ENCODE assay signal across 8 cellular contexts in the genomic region with DNA sequence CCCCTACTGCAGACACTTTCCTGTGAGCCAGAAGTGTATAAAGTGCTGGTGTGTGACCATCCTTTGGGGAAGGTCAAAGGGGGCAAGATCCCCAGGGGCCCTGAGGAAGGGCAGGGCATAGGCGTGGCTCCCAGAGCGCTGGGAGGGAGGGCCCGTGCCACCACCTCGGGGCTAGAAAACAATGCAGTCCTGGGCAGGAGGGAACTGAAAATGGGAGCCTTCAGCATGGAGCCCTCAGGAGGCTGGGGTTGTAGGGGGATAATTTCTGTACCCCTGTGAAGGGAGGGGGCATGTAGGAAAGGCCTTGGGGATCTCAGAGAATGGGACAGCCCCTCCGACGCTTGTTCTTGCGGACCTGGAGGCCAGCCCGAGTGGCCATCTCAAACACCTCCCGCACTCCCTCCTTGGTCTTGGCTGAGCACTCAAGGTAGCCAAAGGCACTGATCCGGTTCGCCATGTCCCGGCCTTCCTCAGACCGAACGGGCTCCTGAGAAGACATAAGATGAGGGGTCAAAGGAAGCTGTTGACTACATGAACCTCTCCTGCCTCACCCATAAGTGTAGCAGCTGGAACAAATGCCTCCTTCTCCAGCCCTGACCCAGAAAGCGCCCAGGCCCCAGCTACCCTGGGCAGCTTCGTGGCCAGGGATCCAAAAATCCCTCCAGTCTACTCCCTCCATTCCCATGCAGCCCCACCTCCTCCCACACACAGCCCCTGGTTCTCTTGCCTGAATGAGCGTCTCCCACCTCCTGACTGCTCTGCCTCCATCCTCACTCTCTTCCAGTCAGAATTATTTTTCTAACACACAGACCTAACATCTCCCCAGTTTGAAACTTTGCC. TPM values are rescaled to one million over a fixed set of nuclear protein-coding genes. Genes with fewer than 3 reads are reported as not detected.
DNase-seq lines count a peak whose midpoint lies in the region; ATAC-seq and TF ChIP-seq lines count a peak whose summit lies in the region.

No MANE protein-coding gene starts in this region.

- no peaks in the 10 kb centered on the region for H3K27me3 Mint-ChIP-seq in CD8-positive, alpha-beta memory T cell

- peak overlapping the region; percentile 86 for H3K27ac ChIP-seq in CD8-positive, alpha-beta memory T cell (ENCODE audit: low read depth, low read length)
- peak overlapping the region; percentile 78 for H3K27ac ChIP-seq in SJSA1
- peak overlapping the region; percentile 79 for H3K27ac ChIP-seq in fibroblast of lung (ENCODE audit: insufficient read depth, low read length)
- peak overlapping the region; percentile 82 for H3K27ac ChIP-seq in psoas muscle

- peaks cover 20% of the 10 kb centered on the region for H3K36me3 ChIP-seq in CD8-positive, alpha-beta memory T cell (ENCODE audit: insufficient read depth, low read length)
- H3K36me3 ChIP-seq in SJSA1 (peaks cover 77% of the 10 kb centered on the region), fibroblast of lung (ENCODE audit: control insufficient read depth, insufficient read depth, low read length) (peaks cover 38% of the 10 kb centered on the region), psoas muscle (ENCODE audit: insufficient read depth in 1 of 2, low read depth in 1 of 2) (peaks cover 0 to 35% of the 10 kb centered on the region in 2 donors)

- no peaks in the 10 kb centered on the region for H4K20me1 ChIP-seq in fibroblast of lung (ENCODE audit: control insufficient read depth, extremely low read depth, insufficient read depth, low read length)

- peak overlapping the region; percentile 56 for H3K4me2 ChIP-seq in fibroblast of lung (ENCODE audit: extremely low read depth, insufficient read depth, low read length)

- no peak overlapping the region for H3K4me3 Mint-ChIP-seq in CD8-positive, alpha-beta memory T cell

- H3K79me2 ChIP-seq in fibroblast of lung (ENCODE audit: control insufficient read depth, insufficient read depth, low read length) = peaks cover 38% of the 10 kb centered on the region

- H3K9me3 Mint-ChIP-seq in CD8-positive, alpha-beta memory T cell = no peaks in the 10 kb centered on the region

- TF ChIP-seq CTCF in fibroblast of lung (conservative IDR thresholded peaks at IDR 0.05 in 1 of 2, IDR thresholded peaks at IDR 0.05 in 1 of 2; ENCODE audit: low read depth in 1 of 2, low read length in 2 of 2) (no peak), psoas muscle (IDR thresholded peaks at IDR 0.05) (no peak)

- peak overlapping the region; percentile 15 to 96 (median 89) for H3K27ac Mint-ChIP-seq in CD8-positive, alpha-beta memory T cell

- H3K4me1 Mint-ChIP-seq in CD8-positive, alpha-beta memory T cell = peaks cover 57 to 71% (median 63%) of the 10 kb centered on the region in 3 donors

- POLR2A ChIA-PET in CD8-positive, alpha-beta memory T cell (lab: Charles Lee) = interaction anchor here (0.5 to 1.0 kb wide), 2 partner anchors 14 to 228 kb away, joined by 3 read pairs; no protein-coding TSS in a partner anchor

- peaks cover 44% of the 10 kb centered on the region for H3K4me1 ChIP-seq in CD8-positive, alpha-beta memory T cell (ENCODE audit: insufficient read depth, low read length)
- peaks cover 65% of the 10 kb centered on the region for H3K4me1 ChIP-seq in SJSA1 (replicated peaks)
- H3K4me1 ChIP-seq in fibroblast of lung (ENCODE audit: control insufficient read depth, extremely low read depth, insufficient read depth, low read length) = peaks cover 39% of the 10 kb centered on the region
- peaks cover 53% of the 10 kb centered on the region for H3K4me1 ChIP-seq in psoas muscle

- no peaks in the 10 kb centered on the region for H3K27me3 ChIP-seq in CD8-positive, alpha-beta memory T cell (ENCODE audit: insufficient read depth, low read length, poor library complexity, severe bottlenecking)
- H3K27me3 ChIP-seq in SJSA1 (replicated peaks) (no peaks in the 10 kb centered on the region), fibroblast of lung (ENCODE audit: control insufficient read depth, insufficient read depth, low read length) (no peaks in the 10 kb centered on the region), psoas muscle (ENCODE audit: insufficient read depth in 3 of 3, low read length in 2 of 3) (no peaks in the 10 kb centered on the region)

- DNase-seq in CD8-positive, alpha-beta memory T cell = no peak
- DNase-seq in SJSA1 (ENCODE audit: low read depth in 1 of 2, low spot score in 2 of 2) = no peak
- DNase-seq in fibroblast of lung (ENCODE audit: low read depth in 2 of 2) = no peak
- DNase-seq in psoas muscle = no peak
- no peak for DNase-seq in activated effector memory CD4-positive, alpha-beta T cell treated with Interleukin-2 at 50 U/mL for 16 hours
- DNase-seq in cortex of kidney (lab: John Stamatoyannopoulos, UW) = no peak

- no peak overlapping the region for H3K4me3 ChIP-seq in CD8-positive, alpha-beta memory T cell (ENCODE audit: low read length)
- no peak overlapping the region for H3K4me3 ChIP-seq in SJSA1
- no peak overlapping the region for H3K4me3 ChIP-seq in fibroblast of lung (replicated peaks in 1 of 4; ENCODE audit: control extremely low read depth in 1 of 4, insufficient read depth in 1 of 4, low read depth in 3 of 4, low read length in 4 of 4)
- peak overlapping the region; percentile 34 for H3K4me3 ChIP-seq in psoas muscle

- ATAC-seq in psoas muscle (peak in 1 of 4 donors; percentile 0), HG03439 (IDR thresholded peaks at IDR 0.05; ENCODE audit: unreplicated experiment) (no peak), HG02885 (IDR thresholded peaks at IDR 0.05; ENCODE audit: poor library complexity, unreplicated experiment) (no peak)

- CTCF ChIA-PET in CD8-positive, alpha-beta memory T cell (lab: Charles Lee) = interaction anchor here (1.0 to 2.0 kb wide), 4 partner anchors 14 to 200 kb away, joined by 3 to 6 read pairs (median 4); a partner anchor contains a TSS

- peaks cover 0 to 41% (median 2%) of the 10 kb centered on the region in 3 donors for H3K36me3 Mint-ChIP-seq in CD8-positive, alpha-beta memory T cell

- no peak overlapping the region for H2AFZ ChIP-seq in fibroblast of lung (ENCODE audit: low read length)

- H3K9ac ChIP-seq in fibroblast of lung (ENCODE audit: insufficient read depth, low read length) = peak overlapping the region; percentile 38

- intact Hi-C loops in psoas muscle (cut with DNase I) = no loop called here

- WGBS in psoas muscle, 3 donors = 67 to 74% (median 69%) methylated on average over 17 of the region's 17 CpGs

- H3K9me3 ChIP-seq in CD8-positive, alpha-beta memory T cell (ENCODE audit: low read length) = no peaks in the 10 kb centered on the region
- no peaks in the 10 kb centered on the region for H3K9me3 ChIP-seq in SJSA1 (replicated peaks)
- H3K9me3 ChIP-seq in fibroblast of lung (ENCODE audit: control insufficient read depth, insufficient read depth, low read depth, low read length) = no peaks in the 10 kb centered on the region
- no peaks in the 10 kb centered on the region for H3K9me3 ChIP-seq in psoas muscle

RNA-seq across cellular contexts. Expression of a gene that starts 5.5 kb away (rescaled TPM):
- 10 to 100 TPM; 20.3 to 23.0 TPM for total RNA-seq in CD8-positive, alpha-beta memory T cell
- polyA plus RNA-seq in CD8-positive, alpha-beta memory T cell = 53.2 TPM
- 555 and 570 TPM in 2 replicates for total RNA-seq in SJSA1 (2014; rRNA removed; shearing (Covaris generic))
- total RNA-seq in fibroblast of lung (386 and 484 TPM in 2 replicates), psoas muscle (10 to 100 TPM; 43.5 to 88.3 (median 75.5) TPM)
- polyA plus RNA-seq in fibroblast of lung (857 and 1,115 TPM in 2 replicates), psoas muscle (10 to 100 TPM; 39.1 to 89.7 (median 76.9) TPM)
- 761 and 793 TPM in 2 replicates for polyA plus RNA-seq in fibroblast of lung (2012)
- 917 and 1,040 TPM in 2 replicates for polyA minus RNA-seq in fibroblast of lung (ENCODE audit: low replicate concordance)

RNA-seq across cellular contexts. Expression of a gene that starts 13.7 kb away (rescaled TPM):
- total RNA-seq in CD8-positive, alpha-beta memory T cell = under 1 TPM in 1 of 2 experiments, not detected in 1; 0.33 TPM
- polyA plus RNA-seq in CD8-positive, alpha-beta memory T cell = not detected
- not detected in 2 replicates for total RNA-seq in SJSA1 (2014; rRNA removed; shearing (Covaris generic))
- total RNA-seq in fibroblast of lung (0.83 and 1.0 TPM in 2 replicates), psoas muscle (1 to 10 TPM; 4.1 to 7.2 (median 6.1) TPM)
- polyA plus RNA-seq in fibroblast of lung (0.62 and 0.79 TPM in 2 replicates), psoas muscle (1 to 10 TPM; 4.1 to 8.8 (median 6.0) TPM)
- 0.72 and 0.99 TPM in 2 replicates for polyA plus RNA-seq in fibroblast of lung (2012)
- 0.96 and 1.3 TPM in 2 replicates for polyA minus RNA-seq in fibroblast of lung (ENCODE audit: low replicate concordance)

RNA-seq across cellular contexts. Expression of a gene that starts 27.0 kb away (rescaled TPM):
- total RNA-seq in CD8-positive, alpha-beta memory T cell = 10 to 100 TPM; 29.9 to 31.0 TPM
- polyA plus RNA-seq in CD8-positive, alpha-beta memory T cell = 33.7 TPM
- total RNA-seq in SJSA1 (2014; rRNA removed; shearing (Covaris generic)) = 47.4 and 57.0 TPM in 2 replicates
- 40.3 and 42.9 TPM in 2 replicates for total RNA-seq in fibroblast of lung
- 39.6 and 51.8 TPM in 2 replicates for polyA plus RNA-seq in fibroblast of lung
- 67.4 and 79.3 TPM in 2 replicates for polyA plus RNA-seq in fibroblast of lung (2012)
- polyA minus RNA-seq in fibroblast of lung (ENCODE audit: low replicate concordance) = 117 and 218 TPM in 2 replicates
- 10 to 100 TPM in 2 of 4 donors, 1 to 10 TPM in 2; 5.3 to 10.6 (median 8.3) TPM for total RNA-seq in psoas muscle
- polyA plus RNA-seq in psoas muscle = 1 to 10 TPM; 4.8 to 6.4 (median 6.4) TPM
